8 cellular contexts compared by ENCODE assay signal in genomic region chr10:132307823-132308587, GRCh38. TPM values are rescaled to one million over a fixed set of nuclear protein-coding genes. Genes with fewer than 3 reads are reported as not detected.
DNase-seq lines count a peak whose midpoint lies in the region; ATAC-seq and TF ChIP-seq lines count a peak whose summit lies in the region.

Gene STK32C, minus strand, starts transcription at chr10:132307950. Its CDS starts 117 bp downstream, at chr10:132307833.

- DNase-seq in D341Med (ENCODE audit: low spot score), result peak; percentile 96
- DNase-seq in HT-29 (ENCODE audit: low spot score), result peak; percentile 83
- peak; percentile 72 for DNase-seq in RPMI8226
- peak; percentile 87 for DNase-seq in activated T-helper 9 cell treated with anti-CD3 and anti-CD28 coated beads, Interleukin-2, amount 50 U/mL, for 16 hours (ENCODE audit: low read depth)
- DNase-seq in fibroblast of the aortic adventitia (ENCODE audit: low read depth), result peak; percentile 85
- peak; percentile 94 for DNase-seq in stimulated activated naive CD4-positive, alpha-beta T cell treated with Interleukin-2 at 50 U/mL for 16 hours (lab: John Stamatoyannopoulos, UW)

- H3K9ac ChIP-seq in neural cell (ENCODE audit: low read length), result peak within 1 kb of the TSS; percentile 47

- no peaks in the 10 kb centered on the region for H3F3A ChIP-seq in neural cell (ENCODE audit: insufficient read depth, low read length, poor library complexity, severe bottlenecking)

- no peak for TF ChIP-seq EP300 in neural cell (conservative IDR thresholded peaks at IDR 0.05; ENCODE audit: poor library complexity, severe bottlenecking)

- H3K9me3 ChIP-seq in neural cell (ENCODE audit: low read length), result no peaks in the 10 kb centered on the region

- peaks cover 8% of the 10 kb centered on the region for H3K27me3 ChIP-seq in neural cell (ENCODE audit: insufficient read depth, low read depth, low read length)

- no peaks in the 10 kb centered on the region for H4K20me1 ChIP-seq in neural cell (ENCODE audit: insufficient read depth)

- TF ChIP-seq RAD21 in neural cell (conservative IDR thresholded peaks at IDR 0.05), result peak; percentile 13

- H3K27ac ChIP-seq in neural cell (ENCODE audit: low read length), result no peak within 1 kb of the TSS

- TF ChIP-seq CTCF in fibroblast of the aortic adventitia (IDR thresholded peaks at IDR 0.05; ENCODE audit: insufficient read depth, low read length) (no peak), neural cell (IDR thresholded peaks at IDR 0.05; ENCODE audit: poor library complexity, severe bottlenecking) (no peak)

- H3K79me2 ChIP-seq in neural cell (replicated peaks; ENCODE audit: insufficient read depth, low read length), result no peaks in the 10 kb centered on the region

- peak within 1 kb of the TSS; percentile 44 for H3K4me2 ChIP-seq in neural cell (ENCODE audit: low read length)

- H3K4me3 ChIP-seq in fibroblast of the aortic adventitia (ENCODE audit: low read depth, low read length), result peak within 1 kb of the TSS; percentile 82
- peak within 1 kb of the TSS; percentile 74 for H3K4me3 ChIP-seq in neural cell (ENCODE audit: low read length)

- no peaks in the 10 kb centered on the region for H3K36me3 ChIP-seq in neural cell (ENCODE audit: insufficient read depth, low read length)

- peak; percentile 71 for ATAC-seq in GM21360 (IDR thresholded peaks at IDR 0.05; ENCODE audit: unreplicated experiment)

- no peaks in the 10 kb centered on the region for H3K9me2 ChIP-seq in neural cell (ENCODE audit: insufficient read depth, low read length)

- no peak within 1 kb of the TSS for H2AFZ ChIP-seq in neural cell (ENCODE audit: low read depth, low read length)

TF ChIP-seq in neural cell, 6 proteins besides CTCF, POLR2A, EP300 and RAD21:
- TF ChIP-seq MXI1 (conservative IDR thresholded peaks at IDR 0.05; ENCODE audit: poor library complexity, severe bottlenecking) (no peak), TAF1 (IDR thresholded peaks at IDR 0.05; ENCODE audit: low read depth) (no peak), REST (IDR thresholded peaks at IDR 0.05; ENCODE audit: borderline replicate concordance) (no peak), POLR2AphosphoS5 (IDR thresholded peaks at IDR 0.05) (peak; percentile 28), SMC3 (conservative IDR thresholded peaks at IDR 0.05; ENCODE audit: poor library complexity) (no peak), EZH2 (IDR thresholded peaks at IDR 0.05; ENCODE audit: borderline replicate concordance, insufficient read depth, low read length, poor library complexity, severe bottlenecking) (no peak)

RNA-seq across cellular contexts. Expression of gene STK32C, which starts in this region (rescaled TPM):
- total RNA-seq in HT-29 (2014; rRNA removed; shearing (Covaris generic)), result 19.4 and 20.8 TPM in 2 replicates
- 6.7 and 8.4 TPM in 2 replicates for total RNA-seq in fibroblast of the aortic adventitia (ENCODE audit: low replicate concordance)
- polyA plus RNA-seq in neural cell, result 23.2 and 36.2 TPM in 2 replicates
- polyA minus RNA-seq in neural cell, result 14.1 and 15.3 TPM in 2 replicates
